Comparison of ENCODE assay signal across 9 cellular contexts in genomic region chr1:207981976-207982375, GRCh38.
DNase-seq lines count a peak whose midpoint lies in the region; ATAC-seq and TF ChIP-seq lines count a peak whose summit lies in the region.
"Had no signal": no experiment of that assay in that cellular context is flagged by ENCODE, and none has a peak within 500 bp of the region (broad histone marks: within the 10 kb centered on the region; RNA-seq: fewer than 3 reads in every experiment).

No MANE protein-coding gene starts in this region.

- CTCF ChIA-PET in Calu3 (lab: Charles Lee): interaction anchor here (0.7 to 2.1 kb wide), 3 partner anchors 97 to 116 kb away, joined by 3 to 6 read pairs (median 5); no protein-coding TSS in a partner anchor

- intact Hi-C loops in Calu3 (cut with micrococcal nuclease; ENCODE audit: unreplicated experiment): no loop called here

- peaks cover 65% of the 10 kb centered on the region for H3K27me3 Mint-ChIP-seq in Calu3 (ENCODE audit: unreplicated experiment)

- no peak overlapping the region for H3K4me3 Mint-ChIP-seq in Calu3 (ENCODE audit: low read depth, unreplicated experiment)
- H3K4me3 Mint-ChIP-seq: activated T-cell treated with anti-CD3 and anti-CD28 coated beads, Interleukin-2, amount 50 U/mL, for 4 hours had no signal

- BruUV-seq in Calu3 (replicated peaks; lab: Mats Ljungman, UMichigan): no TSS peak

- H3K36me3 ChIP-seq in H7 (replicated peaks; ENCODE audit: control insufficient read depth, insufficient read depth, low read length): no peaks in the 10 kb centered on the region

- no peak overlapping the region for H3K27ac Mint-ChIP-seq in Calu3 (ENCODE audit: unreplicated experiment)

- H3K4me3 ChIP-seq in H7 (ENCODE audit: insufficient read depth, low read depth, low read length): no peak overlapping the region

- TF ChIP-seq CTCF in Calu3 (IDR thresholded peaks at IDR 0.05; ENCODE audit: unreplicated experiment): peak; percentile 62

- no peaks in the 10 kb centered on the region for H3K9me3 Mint-ChIP-seq in Calu3 (ENCODE audit: low read depth, unreplicated experiment)
- H3K9me3 Mint-ChIP-seq: activated T-cell treated with anti-CD3 and anti-CD28 coated beads, Interleukin-2, amount 50 U/mL, for 4 hours had no signal

- H3K4me1 Mint-ChIP-seq in Calu3 (ENCODE audit: low read depth, unreplicated experiment): no peaks in the 10 kb centered on the region

- ATAC-seq in GM21381 (IDR thresholded peaks at IDR 0.05; ENCODE audit: unreplicated experiment): no peak

- no peaks in the 10 kb centered on the region; the same call in 1 of the 2 replicates for H3K27me3 ChIP-seq in H7 (ENCODE audit: control insufficient read depth, insufficient read depth, low read length)

- H3K36me3 Mint-ChIP-seq in Calu3 (ENCODE audit: insufficient read depth, unreplicated experiment): no peaks in the 10 kb centered on the region

- DNase-seq in Calu3 (peak; percentile 17), H7 (peak; percentile 83), iPS-NIHi7 (ENCODE audit: extremely low spot score) (peak; percentile 85), COR-L47 (lab: John Stamatoyannopoulos, UW) (no peak), NCI-H510A (lab: John Stamatoyannopoulos, UW) (no peak)
- DNase-seq in stimulated activated CD4-positive, alpha-beta T cell treated with anti-CD3 and anti-CD28 coated beads, Interleukin-4, amount 100 ng/mL, for 24 hours: no peak
- DNase-seq: activated T-cell treated with anti-CD3 and anti-CD28 coated beads, Interleukin-2, amount 50 U/mL, for 4 hours had no signal

TF ChIP-seq in PFSK-1, 5 proteins besides CTCF, POLR2A, EP300 and RAD21:
- TF ChIP-seq FOXP2 (optimal IDR thresholded peaks at IDR 0.05; ENCODE audit: borderline replicate concordance, extremely low read depth, extremely low read length, insufficient read depth): peak; percentile 26
- no peak for TF ChIP-seq TAF1 (IDR thresholded peaks at IDR 0.05; ENCODE audit: borderline replicate concordance, insufficient read depth, low read length)

Comparison
In these comparisons a context has a peak if more than half of its experiments do, and no peak if none do; other contexts are left out.
1. DNase-seq: peak in Calu3 (single experiment), H7 (single experiment) and iPS-NIHi7 (single experiment); none in COR-L47 (single experiment), stimulated activated CD4-positive, alpha-beta T cell treated with anti-CD3 and anti-CD28 coated beads, Interleukin-4, amount 100 ng/mL, for 24 hours (single experiment) and NCI-H510A (single experiment).